In genomic region chr13:42048323-42048624, GRCh38 we compare ENCODE assay signal across 1 cellular context.
TF ChIP-seq lines count a peak whose summit lies in the region.

No MANE protein-coding gene starts in this region.

TF ChIP-seq in HEK293, 187 proteins besides CTCF, POLR2A, EP300 and RAD21 (continued from another document and continues in another):
- no peak for TF ChIP-seq REST (tag by site-specific recombination; IDR thresholded peaks at IDR 0.05)
- no peak for TF ChIP-seq ZNF366 (tag by site-specific recombination; conservative IDR thresholded peaks at IDR 0.05)
- no peak for TF ChIP-seq ZBTB1 (tag by site-specific recombination; IDR thresholded peaks at IDR 0.05)
- no peak for TF ChIP-seq SETDB1 (IDR thresholded peaks at IDR 0.05; ENCODE audit: insufficient read length, low read length)
- TF ChIP-seq ZBTB6 (tag by site-specific recombination; IDR thresholded peaks at IDR 0.05) = no peak
- no peak for TF ChIP-seq KLF16 (tag by site-specific recombination; IDR thresholded peaks at IDR 0.05)
- TF ChIP-seq AEBP2 (tag by site-specific recombination; IDR thresholded peaks at IDR 0.05; ENCODE audit: borderline replicate concordance) = no peak
- no peak for TF ChIP-seq ZNF146 (tag by site-specific recombination; IDR thresholded peaks at IDR 0.05)
- TF ChIP-seq ZNF2 (tag by site-specific recombination; IDR thresholded peaks at IDR 0.05) = no peak
- no peak for TF ChIP-seq ZFHX2 (tag by site-specific recombination; conservative IDR thresholded peaks at IDR 0.05)
- no peak for TF ChIP-seq ZNF274 (IDR thresholded peaks at IDR 0.05; ENCODE audit: low read length)
- TF ChIP-seq ZNF274 (tag by site-specific recombination; IDR thresholded peaks at IDR 0.05; ENCODE audit: borderline replicate concordance) = no peak
- TF ChIP-seq KLF17 (tag by site-specific recombination; IDR thresholded peaks at IDR 0.05) = peak; percentile 48; the same call in 1 of the 2 replicates
- no peak for TF ChIP-seq ZNF747 (tag by site-specific recombination; IDR thresholded peaks at IDR 0.05)
- TF ChIP-seq ZNF132 (tag by site-specific recombination; IDR thresholded peaks at IDR 0.05; ENCODE audit: borderline replicate concordance) = no peak
- peak; percentile 14; the same call in 1 of the 2 replicates for TF ChIP-seq MYNN (tag by site-specific recombination; IDR thresholded peaks at IDR 0.05; ENCODE audit: borderline replicate concordance)
- no peak for TF ChIP-seq PRDM6 (tag by site-specific recombination; IDR thresholded peaks at IDR 0.05)
- no peak for TF ChIP-seq ZNF529 (tag by site-specific recombination; IDR thresholded peaks at IDR 0.05; ENCODE audit: insufficient replicate concordance)
- no peak for TF ChIP-seq ZNF302 (tag by site-specific recombination; IDR thresholded peaks at IDR 0.05; ENCODE audit: low read depth)
- TF ChIP-seq TCF7L2 (IDR thresholded peaks at IDR 0.05; ENCODE audit: borderline replicate concordance, low read depth, low read length) = no peak
- no peak for TF ChIP-seq ZNF548 (tag by site-specific recombination; IDR thresholded peaks at IDR 0.05)
- no peak for TF ChIP-seq IKZF3 (tag by site-specific recombination; IDR thresholded peaks at IDR 0.05)
- TF ChIP-seq ZNF184 (tag by site-specific recombination; IDR thresholded peaks at IDR 0.05) = no peak
- TF ChIP-seq WT1 (tag by site-specific recombination; IDR thresholded peaks at IDR 0.05) = no peak
- TF ChIP-seq ZNF23 (tag by site-specific recombination; IDR thresholded peaks at IDR 0.05; ENCODE audit: borderline replicate concordance) = no peak
- no peak for TF ChIP-seq KLF1 (tag by site-specific recombination; IDR thresholded peaks at IDR 0.05)
- TF ChIP-seq PRDM4 (tag by site-specific recombination; IDR thresholded peaks at IDR 0.05) = 0 out of 2 replicates have a peak, but pooled peaks have one; percentile 2
- TF ChIP-seq ZNF423 (tag by site-specific recombination; IDR thresholded peaks at IDR 0.05) = 0 out of 2 replicates have a peak, but pooled peaks have one; percentile 49
- peak; percentile 37; the same call in 1 of the 2 replicates for TF ChIP-seq ZBTB20 (tag by site-specific recombination; IDR thresholded peaks at IDR 0.05)
- no peak for TF ChIP-seq ZNF16 (tag by site-specific recombination; IDR thresholded peaks at IDR 0.05; ENCODE audit: low read depth)
- no peak for TF ChIP-seq SALL2 (tag by site-specific recombination; IDR thresholded peaks at IDR 0.05; ENCODE audit: borderline replicate concordance)
- TF ChIP-seq SP3 (tag by site-specific recombination; IDR thresholded peaks at IDR 0.05) = no peak
- no peak for TF ChIP-seq ZNF521 (tag by site-specific recombination; IDR thresholded peaks at IDR 0.05)
- TF ChIP-seq GLI2 (tag by site-specific recombination; IDR thresholded peaks at IDR 0.05; ENCODE audit: borderline replicate concordance, low read depth) = no peak
- no peak for TF ChIP-seq SCRT1 (tag by site-specific recombination; IDR thresholded peaks at IDR 0.05; ENCODE audit: borderline replicate concordance)
- no peak for TF ChIP-seq ZIC2 (tag by site-specific recombination; IDR thresholded peaks at IDR 0.05)
- peak; percentile 86 for TF ChIP-seq GLIS2 (tag by site-specific recombination; IDR thresholded peaks at IDR 0.05)
- TF ChIP-seq HOXC10 (CRISPR knock-in tag; IDR thresholded peaks at IDR 0.05) = no peak
- no peak for TF ChIP-seq ZEB2 (tag by site-specific recombination; IDR thresholded peaks at IDR 0.05)
- TF ChIP-seq ZNF174 (tag by site-specific recombination; IDR thresholded peaks at IDR 0.05) = no peak
- no peak for TF ChIP-seq ZNF596 (tag by site-specific recombination; IDR thresholded peaks at IDR 0.05)
- no peak for TF ChIP-seq ZNF561 (tag by site-specific recombination; IDR thresholded peaks at IDR 0.05; ENCODE audit: borderline replicate concordance)
- TF ChIP-seq ZSCAN5A (tag by site-specific recombination; IDR thresholded peaks at IDR 0.05) = no peak
- no peak for TF ChIP-seq ZNF791 (tag by site-specific recombination; IDR thresholded peaks at IDR 0.05)
- no peak for TF ChIP-seq ZNF610 (tag by site-specific recombination; IDR thresholded peaks at IDR 0.05; ENCODE audit: borderline replicate concordance)
- no peak for TF ChIP-seq ZNF701 (tag by site-specific recombination; IDR thresholded peaks at IDR 0.05)
- TF ChIP-seq KLF9 (tag by site-specific recombination; IDR thresholded peaks at IDR 0.05; ENCODE audit: low read depth) = no peak
- no peak for TF ChIP-seq ZNF560 (tag by site-specific recombination; IDR thresholded peaks at IDR 0.05; ENCODE audit: borderline replicate concordance)
- no peak for TF ChIP-seq BCL6B (tag by site-specific recombination; IDR thresholded peaks at IDR 0.05)
- no peak for TF ChIP-seq KLF7 (tag by site-specific recombination; IDR thresholded peaks at IDR 0.05; ENCODE audit: borderline replicate concordance)
- TF ChIP-seq YY1 (tag by site-specific recombination; IDR thresholded peaks at IDR 0.05) = no peak
- no peak for TF ChIP-seq ZNF155 (tag by site-specific recombination; IDR thresholded peaks at IDR 0.05)
- no peak for TF ChIP-seq ZNF280D (tag by site-specific recombination; IDR thresholded peaks at IDR 0.05)
- TF ChIP-seq ZNF777 (tag by site-specific recombination; IDR thresholded peaks at IDR 0.05; ENCODE audit: borderline replicate concordance) = no peak
